In the genomic region with DNA sequence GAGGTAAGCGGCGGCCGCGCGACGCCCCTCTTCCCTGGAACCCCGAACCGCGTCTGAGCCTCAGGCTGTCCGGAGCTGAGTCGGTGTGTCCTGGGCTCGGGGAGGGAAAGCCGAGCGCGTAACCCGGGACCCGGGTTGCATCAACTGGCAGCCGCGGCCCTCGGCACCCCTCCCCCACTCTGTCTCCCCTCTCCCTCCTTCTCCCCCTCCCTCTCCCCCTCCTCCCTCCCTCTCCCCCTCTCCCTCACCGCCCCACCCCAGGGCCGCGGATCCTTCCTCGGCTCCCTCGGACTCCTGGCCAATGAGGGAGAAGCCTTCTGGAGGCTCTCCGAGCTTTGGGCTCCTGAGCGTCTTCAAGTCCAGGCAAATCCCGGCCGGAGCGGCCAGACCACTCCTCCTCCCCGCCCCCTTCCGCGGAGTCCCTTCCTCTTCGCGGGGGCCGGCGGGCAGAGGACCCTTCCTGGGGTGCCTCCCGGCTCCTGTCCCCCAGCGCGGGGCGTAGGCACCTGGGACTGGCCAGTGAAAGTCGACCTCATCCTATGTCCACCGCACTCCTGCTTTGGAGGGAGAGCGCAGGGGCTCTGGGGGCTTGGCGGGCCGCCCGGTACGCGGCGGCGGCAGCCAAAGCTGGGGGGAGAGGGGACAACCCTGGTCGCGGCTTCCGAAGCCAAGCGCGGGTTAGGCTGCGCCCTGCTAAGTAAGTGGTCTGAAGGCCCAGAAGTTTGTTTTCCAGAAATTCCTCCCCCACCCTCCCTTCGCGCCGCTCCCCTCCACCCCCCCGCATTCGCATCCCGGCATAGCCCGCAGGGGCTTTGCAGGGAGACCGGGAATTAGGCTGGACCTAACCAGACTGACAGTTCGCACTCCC, we compare ENCODE assay signal across 8 cellular contexts. TPM values are rescaled to one million over a fixed set of nuclear protein-coding genes. Genes with fewer than 3 reads are reported as not detected.
DNase-seq lines count a peak whose midpoint lies in the region; ATAC-seq and TF ChIP-seq lines count a peak whose summit lies in the region.

No MANE protein-coding gene starts in this region.

- no peaks in the 10 kb centered on the region for H3K36me3 Mint-ChIP-seq in immature natural killer cell

- H3K27ac ChIP-seq in SK-N-SH (ENCODE audit: low read depth in 2 of 2, low read length in 1 of 2) (peak overlapping the region; percentile 82 to 83), mammary epithelial cell (ENCODE audit: insufficient read depth, low read depth, low read length) (peak overlapping the region; percentile 81)

- H3K9me3 ChIP-seq in SK-N-SH (no peaks in the 10 kb centered on the region), mammary epithelial cell (replicated peaks; ENCODE audit: insufficient read depth, low read length) (no peaks in the 10 kb centered on the region)

- peak; percentile 27 for DNase-seq in DMS79 (lab: John Stamatoyannopoulos, UW)
- DNase-seq in SK-N-SH, result peak; percentile 81
- peak; percentile 87 for DNase-seq in mammary epithelial cell
- DNase-seq in immature natural killer cell, result no peak
- peak; percentile 75 for DNase-seq in skeletal muscle cell (ENCODE audit: low read depth)
- DNase-seq in NCI-H774 (lab: John Stamatoyannopoulos, UW), result no peak

- POLR2A ChIA-PET in SK-N-SH (lab: Yijun Ruan, JAX), result interaction anchor here (0.6 to 2.2 kb wide), 8 partner anchors 11 to 322 kb away, joined by 3 to 12 read pairs (median 4); partner anchors contain the start of genes ATP5IF1 and MED18

- H3K27ac Mint-ChIP-seq in immature natural killer cell, result peak overlapping the region in 5 of 6 donors; percentile 35 to 87 (median 56)

- peaks cover 52 to 67% of the 10 kb centered on the region in 2 donors for H3K4me1 Mint-ChIP-seq in immature natural killer cell

- H3K9ac ChIP-seq in SK-N-SH (peak overlapping the region; percentile 94), mammary epithelial cell (ENCODE audit: insufficient read depth, low read length) (peak overlapping the region; percentile 89)

- no peaks in the 10 kb centered on the region for H3K36me3 ChIP-seq in SK-N-SH (replicated peaks in 1 of 2; ENCODE audit: control insufficient read depth in 1 of 2, insufficient read depth in 2 of 2, low read length in 1 of 2)
- H3K36me3 ChIP-seq in mammary epithelial cell (ENCODE audit: insufficient read depth, low read length), result peaks cover 3% of the 10 kb centered on the region

- H2AFZ ChIP-seq in SK-N-SH (ENCODE audit: low read depth), result peak overlapping the region; percentile 89; the same call in 1 of the 2 replicates
- peak overlapping the region; percentile 69 for H2AFZ ChIP-seq in mammary epithelial cell (ENCODE audit: low read depth, low read length)

- H3K4me3 ChIP-seq in SK-N-SH (ENCODE audit: low read depth in 2 of 2, low read length in 1 of 2), result peak overlapping the region; percentile 78 to 96
- H3K4me3 ChIP-seq in mammary epithelial cell (replicated peaks in 1 of 3; ENCODE audit: insufficient read depth in 1 of 3, low read depth in 2 of 3, low read length in 3 of 3), result peak overlapping the region; percentile 79 to 93 (median 86)
- peak overlapping the region; percentile 97 for H3K4me3 ChIP-seq in skeletal muscle cell (ENCODE audit: low read depth, low read length)

- under 1% methylated on average over 41 of the region's 66 CpGs for WGBS in SK-N-SH (ENCODE audit: low lambda C conversion rate)
- 3% methylated on average over 12 of the region's 66 CpGs for WGBS in mammary epithelial cell (ENCODE audit: low coverage, missing lambda C conversion rate)

- TF ChIP-seq EP300 in SK-N-SH (IDR thresholded peaks at IDR 0.05; ENCODE audit: borderline replicate concordance in 1 of 2, low read depth in 1 of 2, low read length in 1 of 2), result no peak

- CTCF ChIA-PET in SK-N-SH (lab: Yijun Ruan, JAX), result interaction anchor here (0.6 to 3.0 kb wide), 7 partner anchors 9 to 100 kb away, joined by 3 to 29 read pairs (median 4); partner anchors contain the start of gene ATP5IF1
- CTCF ChIA-PET in mammary epithelial cell (lab: Charles Lee; ENCODE audit: low non-redundant PET), result interaction anchor here (1.3 kb wide), 1 partner anchor 11 kb away, joined by 9 read pairs; no protein-coding TSS in a partner anchor

- H3K4me3 Mint-ChIP-seq in immature natural killer cell, result peak overlapping the region; percentile 82 to 88 (median 84)

- intact Hi-C loops in mammary epithelial cell (cut with micrococcal nuclease), result loop anchor here (1.0 kb wide), 1 partner anchor 11 kb away; no protein-coding TSS in a partner anchor

- H3K27me3 ChIP-seq in SK-N-SH (ENCODE audit: insufficient read depth) (no peaks in the 10 kb centered on the region), mammary epithelial cell (ENCODE audit: insufficient read depth, low read length) (no peaks in the 10 kb centered on the region)

- H3K79me2 ChIP-seq in SK-N-SH (ENCODE audit: insufficient read depth) (peaks cover 57% of the 10 kb centered on the region), mammary epithelial cell (ENCODE audit: insufficient read depth, low read length) (peaks cover 59% of the 10 kb centered on the region)

- TF ChIP-seq CTCF in SK-N-SH (IDR thresholded peaks at IDR 0.05) (no peak), mammary epithelial cell (conservative IDR thresholded peaks at IDR 0.05 in 1 of 2, IDR thresholded peaks at IDR 0.05 in 1 of 2; ENCODE audit: extremely low read depth in 1 of 2, insufficient read depth in 1 of 2, low read depth in 1 of 2, low read length in 2 of 2) (no peak)

- BruUV-seq in mammary epithelial cell (replicated peaks; lab: Mats Ljungman, UMichigan), result no TSS peak

- H3K9me2 ChIP-seq in SK-N-SH, result no peaks in the 10 kb centered on the region

- TF ChIP-seq RAD21 in SK-N-SH (IDR thresholded peaks at IDR 0.05; ENCODE audit: low read length), result no peak

- ATAC-seq in HG03432 (IDR thresholded peaks at IDR 0.05; ENCODE audit: unreplicated experiment) (peak; percentile 3), GM18861 (IDR thresholded peaks at IDR 0.05; ENCODE audit: unreplicated experiment) (no peak)

- dilution Hi-C loops in mammary epithelial cell (cut with HindIII; ENCODE audit: low sequenced_read_pairs), result no loop called here

- H3K4me1 ChIP-seq in SK-N-SH (ENCODE audit: control insufficient read depth in 1 of 2, insufficient read depth in 2 of 2, low read depth in 1 of 2, low read length in 1 of 2), result peaks cover 12 to 14% of the 10 kb centered on the region in 2 experiments; a peak in 1 of 4 replicates
- H3K4me1 ChIP-seq in mammary epithelial cell (ENCODE audit: insufficient read depth, low read length), result peaks cover 26% of the 10 kb centered on the region

- peaks cover 0 to 13% (median 7%) of the 10 kb centered on the region in 3 donors for H3K27me3 Mint-ChIP-seq in immature natural killer cell (ENCODE audit: low read depth in 3 of 3)

- no peaks in the 10 kb centered on the region for H3K9me3 Mint-ChIP-seq in immature natural killer cell

- H4K20me1 ChIP-seq in SK-N-SH (ENCODE audit: insufficient read depth) (peaks cover 47% of the 10 kb centered on the region), mammary epithelial cell (ENCODE audit: insufficient read depth, low read length) (peaks cover 21% of the 10 kb centered on the region)

- in situ Hi-C loops in mammary epithelial cell (cut with MboI; ENCODE audit: low sequenced_read_pairs in 2 of 2), result no loop called here

- H3K4me2 ChIP-seq in SK-N-SH (peak overlapping the region; percentile 85), mammary epithelial cell (ENCODE audit: insufficient read depth, low read depth, low read length) (peak overlapping the region; percentile 88)

- H3F3A ChIP-seq in SK-N-SH (replicated peaks; ENCODE audit: insufficient read depth), result no peaks in the 10 kb centered on the region

TF ChIP-seq in SK-N-SH, 30 proteins besides CTCF, POLR2A, EP300 and RAD21:
- TF ChIP-seq NFIC (IDR thresholded peaks at IDR 0.05; ENCODE audit: borderline replicate concordance) (peak; percentile 30), TAF1 (IDR thresholded peaks at IDR 0.05; ENCODE audit: borderline replicate concordance, low read depth, low read length) (no peak)

RNA-seq across cellular contexts. Expression of gene SESN2, which starts 0.9 kb away (rescaled TPM):
- polyA plus RNA-seq in SK-N-SH (2012; rRNA removed) (14.1 and 15.4 TPM in 2 replicates), mammary epithelial cell (21.5 TPM), immature natural killer cell (10 to 100 TPM; 10.2 to 23.5 (median 14.0) TPM)
- 6.3 and 9.8 TPM in 2 replicates for polyA plus RNA-seq in SK-N-SH (2012; cell fraction: cytosol; rRNA removed)
- polyA plus RNA-seq in SK-N-SH (2012; cell fraction: nucleus; rRNA removed), result 23.2 and 27.2 TPM in 2 replicates
- 10 to 100 TPM; 83.0 to 98.5 TPM for total RNA-seq in mammary epithelial cell
- polyA minus RNA-seq in mammary epithelial cell, result 23.6 TPM

RNA-seq across cellular contexts. Expression of gene ATP5IF1, which starts 24.2 kb away (rescaled TPM):
- polyA plus RNA-seq in SK-N-SH (2012; rRNA removed) (303 and 594 TPM in 2 replicates), mammary epithelial cell (399 TPM), immature natural killer cell (100 to 1,000 TPM; 462 to 960 (median 728) TPM)
- polyA plus RNA-seq in SK-N-SH (2012; cell fraction: cytosol; rRNA removed), result 453 and 709 TPM in 2 replicates
- 130 and 156 TPM in 2 replicates for polyA plus RNA-seq in SK-N-SH (2012; cell fraction: nucleus; rRNA removed)
- 100 to 1,000 TPM; 114 to 244 TPM for total RNA-seq in mammary epithelial cell
- 24.8 TPM for polyA minus RNA-seq in mammary epithelial cell

RNA-seq across cellular contexts. Expression of gene DNAJC8, which starts 27.3 kb away (rescaled TPM):
- polyA plus RNA-seq in SK-N-SH (2012; rRNA removed) (50.9 and 60.2 TPM in 2 replicates), mammary epithelial cell (55.0 TPM), immature natural killer cell (100 to 1,000 TPM; 197 to 269 (median 205) TPM)
- polyA plus RNA-seq in SK-N-SH (2012; cell fraction: cytosol; rRNA removed), result 70.4 and 90.3 TPM in 2 replicates
- 34.1 and 39.8 TPM in 2 replicates for polyA plus RNA-seq in SK-N-SH (2012; cell fraction: nucleus; rRNA removed)
- total RNA-seq in mammary epithelial cell, result 10 to 100 TPM; 36.0 to 68.9 TPM
- polyA minus RNA-seq in mammary epithelial cell, result 24.7 TPM

Comparison
In these comparisons a context has a peak if more than half of its experiments do, and no peak if none do; other contexts are left out.
1. DNase-seq: peak in DMS79 (single experiment), SK-N-SH (single experiment), mammary epithelial cell (single experiment) and skeletal muscle cell (single experiment); none in immature natural killer cell (0 of 3) and NCI-H774 (single experiment).
2. Peak in every context shown above with its lines, with median percentiles within 50 percentile points of each other: H3K4me3 ChIP-seq.